In genomic region chr11:19627566-19627965, GRCh38 we compare ENCODE assay signal across 25 cellular contexts.
DNase-seq lines count a peak whose midpoint lies in the region; ATAC-seq and TF ChIP-seq lines count a peak whose summit lies in the region.
"Had no signal": no experiment of that assay in that cellular context is flagged by ENCODE, and none has a peak within 500 bp of the region (broad histone marks: within the 10 kb centered on the region; RNA-seq: fewer than 3 reads in every experiment).

No MANE protein-coding gene starts in this region.

- H3K4me3 ChIP-seq in left ventricle myocardium inferior: no peak overlapping the region
- no peak overlapping the region for H3K4me3 ChIP-seq in prostate gland
- H3K4me3 ChIP-seq in upper lobe of left lung: no peak overlapping the region
- H3K4me3 ChIP-seq: esophagus squamous epithelium had no signal

- no peaks in the 10 kb centered on the region for H3K27me3 Mint-ChIP-seq in chondrocyte (ENCODE audit: low read depth)

- H3K9me3 ChIP-seq in left ventricle myocardium inferior (replicated peaks) (peaks cover 4% of the 10 kb centered on the region), prostate gland (no peaks in the 10 kb centered on the region), upper lobe of left lung (no peaks in the 10 kb centered on the region)
- H3K9me3 ChIP-seq: esophagus squamous epithelium had no signal

- peaks cover 29% of the 10 kb centered on the region for H3K4me1 ChIP-seq in left ventricle myocardium inferior
- H3K4me1 ChIP-seq in prostate gland (replicated peaks): no peaks in the 10 kb centered on the region
- H3K4me1 ChIP-seq in upper lobe of left lung: peaks cover 0 to 18% (median 5%) of the 10 kb centered on the region in 4 donors

- H3K36me3 ChIP-seq in left ventricle myocardium inferior (no peaks in the 10 kb centered on the region), prostate gland (no peaks in the 10 kb centered on the region), upper lobe of left lung (no peaks in the 10 kb centered on the region)
- H3K36me3 ChIP-seq: esophagus squamous epithelium had no signal

- peaks cover 43% of the 10 kb centered on the region for H3K4me1 Mint-ChIP-seq in chondrocyte (ENCODE audit: low read depth)
- H3K4me1 Mint-ChIP-seq: CD4-positive, alpha-beta memory T cell; stimulated activated effector memory CD8-positive, alpha-beta T cell treated with anti-CD3 and anti-CD28 coated beads, Interleukin-12 subunit alpha, Interleukin-12 subunit beta, amount 100 ng/mL, for 72 hours had no signal

- H3K27ac ChIP-seq in left ventricle myocardium inferior (replicated peaks) (peak overlapping the region; percentile 72), prostate gland (peak overlapping the region; percentile 44 to 57), upper lobe of left lung (peak overlapping the region in 3 of 4 donors; percentile 31 to 67 (median 57))

- TF ChIP-seq EP300 in upper lobe of left lung (IDR thresholded peaks at IDR 0.05): no peak

- H3K36me3 Mint-ChIP-seq in chondrocyte (ENCODE audit: low read depth): peaks cover 5% of the 10 kb centered on the region
- H3K36me3 Mint-ChIP-seq: activated naive CD4-positive, alpha-beta T cell treated with anti-CD3 and anti-CD28 coated beads, Interleukin-2, amount 50 U/mL, for 72 hours; CD4-positive, alpha-beta memory T cell; stimulated activated effector memory CD8-positive, alpha-beta T cell treated with anti-CD3 and anti-CD28 coated beads, Interleukin-12 subunit alpha, Interleukin-12 subunit beta, amount 100 ng/mL, for 72 hours had no signal

- no peaks in the 10 kb centered on the region for H3K27me3 ChIP-seq in left ventricle myocardium inferior (ENCODE audit: low read depth)
- no peaks in the 10 kb centered on the region for H3K27me3 ChIP-seq in prostate gland (replicated peaks; ENCODE audit: insufficient read depth)
- H3K27me3 ChIP-seq in upper lobe of left lung: no peaks in the 10 kb centered on the region
- H3K27me3 ChIP-seq: esophagus squamous epithelium had no signal

- 67% methylated on average over 4 of the region's 4 CpGs for WGBS in prostate gland
- 72 to 73% methylated on average over 4 of the region's 4 CpGs for WGBS in upper lobe of left lung, 2 donors

- TF ChIP-seq POLR2A in prostate gland (IDR thresholded peaks at IDR 0.05) (no peak), upper lobe of left lung (IDR thresholded peaks at IDR 0.05) (no peak)

- DNase-seq in left ventricle myocardium inferior: no peak
- no peak for DNase-seq in Right ventricle myocardium inferior (ENCODE audit: missing footprints)
- DNase-seq in chondrocyte (ENCODE audit: low spot score): no peak
- DNase-seq in prostate gland (ENCODE audit: low spot score): no peak
- no peak for DNase-seq in upper lobe of left lung
- DNase-seq in NCI-H1048 (lab: John Stamatoyannopoulos, UW): no peak
- no peak for DNase-seq in HCEC 1CT
- DNase-seq in AG20443 (ENCODE audit: low spot score): no peak
- DNase-seq: activated CD4-positive, alpha-beta T cell treated with anti-CD3 and anti-CD28 coated beads for 48 hours; activated effector memory CD4-positive, alpha-beta T cell treated with Interleukin-2 at 50 U/mL for 16 hours; AML-193; CD4-positive, alpha-beta memory T cell; cortex of kidney; esophagus squamous epithelium; hippocampal formation; mesendoderm; NCI-H146; NCI-H526 treated with DMSO at 0.1 percent for 48 hours; NK-92 treated with Interleukin-12 subunit alpha and Interleukin-12 subunit beta, amount 100 ng/mL, for 24 hours; posterior cingulate gyrus had no signal

- intact Hi-C loops in left ventricle myocardium inferior (cut with micrococcal nuclease) (no loop called here), Right ventricle myocardium inferior (cut with DNase I) (loop anchor here (5.0 kb wide), 1 partner anchor 85 kb away; the partner anchor contains the start of gene NAV2), prostate gland (cut with DNase I) (loop anchor here (5.0 kb wide), 1 partner anchor 55 kb away; no protein-coding TSS in a partner anchor)

- TF ChIP-seq CTCF in left ventricle myocardium inferior (IDR thresholded peaks at IDR 0.05; ENCODE audit: borderline replicate concordance) (no peak), chondrocyte (IDR thresholded peaks at IDR 0.05) (no peak), prostate gland (IDR thresholded peaks at IDR 0.05) (no peak), upper lobe of left lung (IDR thresholded peaks at IDR 0.05) (no peak)

- ATAC-seq in Right ventricle myocardium inferior: no peak
- no peak for ATAC-seq in upper lobe of left lung (ENCODE audit: low FRiP score in 2 of 2)
- ATAC-seq: activated naive CD4-positive, alpha-beta T cell treated with anti-CD3 and anti-CD28 coated beads, Interleukin-2, amount 50 U/mL, for 72 hours; left colon; Panc1; stimulated activated effector memory CD8-positive, alpha-beta T cell treated with anti-CD3 and anti-CD28 coated beads, Interleukin-12 subunit alpha, Interleukin-12 subunit beta, amount 100 ng/mL, for 72 hours had no signal

- peaks cover 22% of the 10 kb centered on the region for H3K9me3 Mint-ChIP-seq in chondrocyte (ENCODE audit: low read depth)
- H3K9me3 Mint-ChIP-seq: stimulated activated effector memory CD8-positive, alpha-beta T cell treated with anti-CD3 and anti-CD28 coated beads, Interleukin-12 subunit alpha, Interleukin-12 subunit beta, amount 100 ng/mL, for 72 hours had no signal

- peak overlapping the region; percentile 73 for H3K27ac Mint-ChIP-seq in chondrocyte (ENCODE audit: unreplicated experiment)
- H3K27ac Mint-ChIP-seq: activated naive CD4-positive, alpha-beta T cell treated with anti-CD3 and anti-CD28 coated beads, Interleukin-2, amount 50 U/mL, for 72 hours; CD4-positive, alpha-beta memory T cell; stimulated activated effector memory CD8-positive, alpha-beta T cell treated with anti-CD3 and anti-CD28 coated beads, Interleukin-12 subunit alpha, Interleukin-12 subunit beta, amount 100 ng/mL, for 72 hours had no signal

- H3K4me3 Mint-ChIP-seq in chondrocyte (ENCODE audit: unreplicated experiment): no peak overlapping the region
- H3K4me3 Mint-ChIP-seq: CD4-positive, alpha-beta memory T cell; neural crest cell; stimulated activated effector memory CD8-positive, alpha-beta T cell treated with anti-CD3 and anti-CD28 coated beads, Interleukin-12 subunit alpha, Interleukin-12 subunit beta, amount 100 ng/mL, for 72 hours had no signal
